Comparison of ENCODE assay signal across 9 cellular contexts in the genomic region with DNA sequence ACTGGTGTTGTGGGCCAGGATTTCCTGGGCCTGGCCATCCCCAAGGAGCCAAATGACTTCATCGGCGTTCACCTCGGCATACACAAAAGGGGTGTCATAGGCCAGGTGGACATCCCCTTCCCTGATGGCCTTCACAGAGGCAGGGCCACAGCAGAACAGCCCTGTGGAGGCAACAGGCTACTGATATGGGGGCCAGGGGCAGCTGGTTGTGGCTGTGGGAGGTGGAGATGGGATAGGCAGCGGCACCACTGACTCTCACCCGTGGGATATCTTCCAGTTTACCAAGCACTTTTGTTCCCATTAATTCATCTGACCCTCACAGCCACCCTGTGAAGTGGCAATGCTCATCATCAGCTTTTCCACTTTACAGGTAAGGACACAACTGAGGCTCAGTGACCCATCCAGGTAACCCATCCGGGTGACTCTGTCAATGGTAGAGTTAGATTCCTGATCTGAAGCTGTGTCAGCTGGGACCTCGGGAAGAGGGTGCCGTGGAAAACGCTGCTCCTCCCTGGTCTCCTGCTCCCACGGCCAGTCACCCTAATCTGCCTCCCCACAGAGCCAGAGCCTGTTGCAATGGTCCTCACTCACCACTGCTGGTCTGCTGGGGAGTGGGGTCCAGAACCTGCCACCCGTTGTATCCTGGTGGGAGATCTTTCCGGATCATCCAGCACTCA. TPM values are rescaled to one million over a fixed set of nuclear protein-coding genes. Genes with fewer than 3 reads are reported as not detected.
"Had no signal": no experiment of that assay in that cellular context is flagged by ENCODE, and none has a peak within 500 bp of the region (broad histone marks: within the 10 kb centered on the region; RNA-seq: fewer than 3 reads in every experiment).

No MANE protein-coding gene starts in this region.

- H3K36me3 Mint-ChIP-seq: IgD-negative memory B cell had no signal

- H3K9me3 Mint-ChIP-seq: H9, IgD-negative memory B cell had no signal

- H2AFZ ChIP-seq: GM23248 had no signal

- H3K27ac Mint-ChIP-seq: IgD-negative memory B cell had no signal

- FAIRE-seq: H54, HTR-8/SVneo had no signal

- H3K4me3 ChIP-seq: GM23248 had no signal

- H3K4me3 Mint-ChIP-seq: H9, IgD-negative memory B cell had no signal

- H3K9ac ChIP-seq: GM23248 had no signal

- H3K27ac ChIP-seq: GM23248 had no signal

- DNase-seq: GM23248, GOT3, H9, HCEC 1CT, KG1 had no signal

RNA-seq across cellular contexts. Expression of a gene that starts 15.3 kb away (rescaled TPM):
- total RNA-seq: GM23248, H9, HT-29 had no signal
- polyA plus RNA-seq: GM23248, IgD-negative memory B cell had no signal

RNA-seq across cellular contexts. Expression of a gene that starts 20.0 kb away (rescaled TPM):
- total RNA-seq: GM23248, H9, HT-29 had no signal
- polyA plus RNA-seq: GM23248, IgD-negative memory B cell had no signal
